ENCODE assay signal across 13 cellular contexts in genomic region chr9:35776018-35776417, GRCh38. TPM values are rescaled to one million over a fixed set of nuclear protein-coding genes. Genes with fewer than 3 reads are reported as not detected.
DNase-seq lines count a peak whose midpoint lies in the region; ATAC-seq and TF ChIP-seq lines count a peak whose summit lies in the region.
"Had no signal": no experiment of that assay in that cellular context is flagged by ENCODE, and none has a peak within 500 bp of the region (broad histone marks: within the 10 kb centered on the region; RNA-seq: fewer than 3 reads in every experiment).

No MANE protein-coding gene starts in this region.

- ATAC-seq in HG02884 (IDR thresholded peaks at IDR 0.05; ENCODE audit: unreplicated experiment) (no peak), HG02642 (IDR thresholded peaks at IDR 0.05; ENCODE audit: poor library complexity, unreplicated experiment) (no peak)

- DNase-seq in GM06990 (ENCODE audit: extremely low read depth, insufficient read length) = peak; percentile 32
- peak; percentile 97 for DNase-seq in NCI-H1092 treated with DMSO at 0.1 percent for 48 hours (lab: John Stamatoyannopoulos, UW)
- peak; percentile 68 for DNase-seq in NCI-H526 treated with DMSO at 0.1 percent for 48 hours (lab: John Stamatoyannopoulos, UW)
- peak; percentile 17 for DNase-seq in myocyte (ENCODE audit: low read depth)
- DNase-seq in NCI-H1694 treated with DMSO at 0.1 percent for 48 hours (lab: John Stamatoyannopoulos, UW) = no peak
- DNase-seq: brain microvascular endothelial cell; MM.1S; stimulated activated CD4-positive, alpha-beta T cell treated with anti-CD3 and anti-CD28 coated beads, Interleukin-2, amount 100 ng/mL, for 48 hours had no signal

- TF ChIP-seq CTCF in GM06990 (IDR thresholded peaks at IDR 0.05; ENCODE audit: insufficient read depth, low read length, poor library complexity, severe bottlenecking) = no peak

- no peaks in the 10 kb centered on the region for H3K36me3 ChIP-seq in GM06990 (ENCODE audit: control insufficient read depth, insufficient read depth, low read length)
- H3K36me3 ChIP-seq: brain microvascular endothelial cell, prostate gland had no signal

- no peak overlapping the region for H3K4me3 ChIP-seq in GM06990 (replicated peaks; ENCODE audit: low read depth, low read length)
- H3K4me3 ChIP-seq: prostate gland had no signal

- no peaks in the 10 kb centered on the region for H3K27me3 ChIP-seq in GM06990 (replicated peaks; ENCODE audit: control insufficient read depth, insufficient read depth, low read length)

RNA-seq across cellular contexts. Expression of gene NPR2, which starts 15.4 kb away (rescaled TPM):
- 8.2 and 17.3 TPM in 2 replicates for total RNA-seq in myocyte
- polyA plus RNA-seq in myocyte (2012) = 36.6 TPM

RNA-seq across cellular contexts. Expression of gene MSMP, which starts 21.9 kb away (rescaled TPM):
- not detected in 2 replicates for total RNA-seq in myocyte
- not detected for polyA plus RNA-seq in myocyte (2012)
- total RNA-seq: prostate gland, Right ventricle myocardium inferior had no signal

RNA-seq across cellular contexts. Expression of gene RGP1, which starts 26.9 kb away (rescaled TPM):
- total RNA-seq in myocyte = 15.5 and 17.3 TPM in 2 replicates
- polyA plus RNA-seq in myocyte (2012) = 19.6 TPM

RNA-seq across cellular contexts. Expression of gene GBA2, which starts 27.0 kb away (rescaled TPM):
- 31.9 and 34.4 TPM in 2 replicates for total RNA-seq in myocyte
- 36.7 TPM for polyA plus RNA-seq in myocyte (2012)

RNA-seq across cellular contexts. Expression of gene SPAG8, which starts 36.0 kb away (rescaled TPM):
- total RNA-seq in myocyte = 3.4 TPM in 2 replicates
- polyA plus RNA-seq in myocyte (2012) = 3.6 TPM
- total RNA-seq: lung microvascular endothelial cell had no signal
